ENCODE assay signal across 8 cellular contexts in genomic region chr6:10694302-10695085, GRCh38. TPM values are rescaled to one million over a fixed set of nuclear protein-coding genes. Genes with fewer than 3 reads are reported as not detected.
DNase-seq lines count a peak whose midpoint lies in the region; ATAC-seq and TF ChIP-seq lines count a peak whose summit lies in the region.

C6orf52 (minus strand) TSS chr6:10694616; CDS start chr6:10687550, 7,066 bp downstream.
PAK1IP1 (plus strand) TSS chr6:10694972; CDS start chr6:10694986, 14 bp downstream.

- DNase-seq in DMS153 (lab: John Stamatoyannopoulos, UW) (peak; percentile 81), OCI-M1 (lab: John Stamatoyannopoulos, UW) (peak; percentile 98), activated T-cell treated with anti-CD3 and anti-CD28 coated beads for 48 hours (ENCODE audit: low read depth) (peak; percentile 87), epithelial cell of proximal tubule (ENCODE audit: low read depth) (peak; percentile 76), mucosa of descending colon (peak; percentile 92 to 96 (median 95))
- peak; percentile 89 to 95 for DNase-seq in stimulated activated CD8-positive, alpha-beta memory T cell treated with anti-CD3 and anti-CD28 coated beads, Interleukin-4, amount 100 ng/mL, for 1 hour (ENCODE audit: low read depth in 2 of 2, low spot score in 1 of 2)

- H3K36me3 Mint-ChIP-seq in IgD-negative memory B cell = peaks cover 3% of the 10 kb centered on the region

- no peaks in the 10 kb centered on the region for H3K9me3 ChIP-seq in mucosa of descending colon

- TF ChIP-seq CTCF in epithelial cell of proximal tubule (conservative IDR thresholded peaks at IDR 0.05; ENCODE audit: low read depth, low read length) (no peak), mucosa of descending colon (IDR thresholded peaks at IDR 0.05) (no peak)

- no peaks in the 10 kb centered on the region for H3K36me3 ChIP-seq in mucosa of descending colon (ENCODE audit: low read depth)

- no peaks in the 10 kb centered on the region for H3K27me3 Mint-ChIP-seq in IgD-negative memory B cell

- H3K4me3 Mint-ChIP-seq in IgD-negative memory B cell = peak within 1 kb of the TSS; percentile 96 to 99 (median 98)

- peaks cover 19 to 29% (median 27%) of the 10 kb centered on the region in 3 donors for H3K4me1 Mint-ChIP-seq in IgD-negative memory B cell

- intact Hi-C loops in mucosa of descending colon (cut with DNase I, micrococcal nuclease) = loop anchor here (5.0 to 10.0 kb wide), 2 partner anchors 182 to 190 kb away; no protein-coding TSS in a partner anchor

- H3K4me3 ChIP-seq in epithelial cell of proximal tubule (ENCODE audit: low read depth, low read length) = peak within 1 kb of the TSS; percentile 90
- H3K4me3 ChIP-seq in mucosa of descending colon = peak within 1 kb of the TSS; percentile 73

- ATAC-seq in GM21576 (IDR thresholded peaks at IDR 0.05; ENCODE audit: unreplicated experiment) (peak; percentile 97), mucosa of descending colon (peak; percentile 99)

- peak within 1 kb of the TSS; percentile 100 for H3K27ac Mint-ChIP-seq in IgD-negative memory B cell

- H3K9me3 Mint-ChIP-seq in IgD-negative memory B cell = no peaks in the 10 kb centered on the region

- H3K4me1 ChIP-seq in mucosa of descending colon (ENCODE audit: low read depth) = peaks cover 16% of the 10 kb centered on the region

RNA-seq across cellular contexts. Expression of gene C6orf52, which starts in this region (rescaled TPM):
- 1.1 TPM for polyA plus RNA-seq in IgD-negative memory B cell
- total RNA-seq in epithelial cell of proximal tubule = 2.5 TPM in 1 of 2 replicates, not detected in the other
- total RNA-seq in mucosa of descending colon = 1 to 10 TPM in 2 of 3 donors, not detected in 1; 1.2 to 1.7 TPM

RNA-seq across cellular contexts. Expression of gene PAK1IP1, which starts in this region (rescaled TPM):
- 14.1 TPM for polyA plus RNA-seq in IgD-negative memory B cell
- total RNA-seq in epithelial cell of proximal tubule (29.7 and 35.4 TPM in 2 replicates), mucosa of descending colon (10 to 100 TPM in 1 of 3 donors, 1 to 10 TPM in 2; 5.8 to 12.5 (median 9.8) TPM)

Comparison
In these comparisons a context has a peak if more than half of its experiments do, and no peak if none do; other contexts are left out.
1. Peak in every context shown above with its lines: DNase-seq, ATAC-seq and H3K4me3 ChIP-seq.